In the genomic region with DNA sequence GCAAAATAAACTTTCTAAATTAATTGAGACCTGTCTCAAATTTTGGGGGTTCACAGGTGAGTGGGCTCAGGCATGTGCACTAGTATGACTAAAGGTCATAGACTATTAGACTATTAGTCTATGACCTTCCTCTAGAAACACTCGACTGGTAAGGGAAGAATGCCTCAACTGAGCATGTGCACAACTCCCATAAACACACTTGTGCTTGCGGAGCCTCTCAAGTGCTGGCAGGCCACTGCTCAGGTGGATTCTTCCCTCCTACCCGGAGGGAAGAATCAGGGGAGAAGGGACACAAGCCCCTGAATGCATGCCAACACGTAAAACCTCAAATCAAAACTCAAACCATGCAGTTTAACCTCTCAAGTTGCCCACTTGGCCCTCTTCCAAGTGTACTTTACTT, we compare ENCODE assay signal across 18 cellular contexts.
A peak's percentile ranks its signal among the peaks of the same experiment; 100 is the strongest.
DNase-seq lines count a peak whose midpoint lies in the region; ATAC-seq and TF ChIP-seq lines count a peak whose summit lies in the region.
"Had no signal": no experiment of that assay in that cellular context is flagged by ENCODE, and none has a peak within 500 bp of the region (broad histone marks: within the 10 kb centered on the region; RNA-seq: fewer than 3 reads in every experiment).

No MANE protein-coding gene starts in this region.

- H3K9me2 ChIP-seq in SU-DHL-6 (replicated peaks; ENCODE audit: insufficient read depth, low read length), result no peaks in the 10 kb centered on the region

- no peak overlapping the region for H2AFZ ChIP-seq in SU-DHL-6 (ENCODE audit: low read depth, low read length, severe bottlenecking)

- H3K79me2 ChIP-seq in SU-DHL-6 (ENCODE audit: insufficient read depth, low read length), result peaks cover 99% of the 10 kb centered on the region

- intact Hi-C loops in thyroid gland (cut with DNase I), result no loop called here

- H3K36me3 ChIP-seq in SU-DHL-6 (ENCODE audit: low read length), result peaks cover 29% of the 10 kb centered on the region
- H3K36me3 ChIP-seq in thyroid gland, result no peaks in the 10 kb centered on the region
- H3K36me3 ChIP-seq: MG63 had no signal

- no peak for ATAC-seq in HG03139 (IDR thresholded peaks at IDR 0.05; ENCODE audit: unreplicated experiment)
- ATAC-seq in GM18502 (IDR thresholded peaks at IDR 0.05; ENCODE audit: poor library complexity, unreplicated experiment), result no peak
- no peak for ATAC-seq in GM19324 (IDR thresholded peaks at IDR 0.05; ENCODE audit: low FRiP score, unreplicated experiment)
- ATAC-seq: Right ventricle myocardium inferior had no signal

- H3K9me3 ChIP-seq in SU-DHL-6 (ENCODE audit: insufficient read depth, low read length) (peaks cover 12% of the 10 kb centered on the region; the same call in 1 of the 2 replicates), thyroid gland (no peaks in the 10 kb centered on the region)
- H3K9me3 ChIP-seq: MG63 had no signal

- no peaks in the 10 kb centered on the region for H3K27me3 ChIP-seq in SU-DHL-6 (ENCODE audit: low read length)
- H3K27me3 ChIP-seq in thyroid gland, result no peaks in the 10 kb centered on the region
- H3K27me3 ChIP-seq: MG63 had no signal

- H3K4me2 ChIP-seq in SU-DHL-6 (ENCODE audit: low read depth, low read length, poor library complexity, severe bottlenecking), result peak overlapping the region; percentile 83
- H3K4me2 ChIP-seq: KMS-11 had no signal

- WGBS in thyroid gland, 2 donors, result 11 to 24% methylated on average over 4 of the region's 4 CpGs

- no peaks in the 10 kb centered on the region for H4K20me1 ChIP-seq in SU-DHL-6 (ENCODE audit: low read depth, low read length)

- H3K27ac ChIP-seq in SU-DHL-6 (ENCODE audit: low read depth, low read length), result peak overlapping the region; percentile 44
- H3K27ac ChIP-seq in thyroid gland, result peak overlapping the region; percentile 58 to 77 (median 63)
- H3K27ac ChIP-seq: KMS-11, SK-N-MC had no signal

- peaks cover 5 to 30% of the 10 kb centered on the region in 2 donors for H3K4me1 ChIP-seq in thyroid gland

- H3K4me3 ChIP-seq in SU-DHL-6 (ENCODE audit: insufficient read depth, low read length, poor library complexity, severe bottlenecking), result no peak overlapping the region
- no peak overlapping the region for H3K4me3 ChIP-seq in thyroid gland (replicated peaks in 1 of 3)
- H3K4me3 ChIP-seq: MG63, SK-N-MC had no signal

- TF ChIP-seq POLR2A in thyroid gland (IDR thresholded peaks at IDR 0.05), result no peak

- peaks cover 11% of the 10 kb centered on the region; the same call in 1 of the 2 replicates for H3F3A ChIP-seq in SU-DHL-6 (ENCODE audit: insufficient read depth)

- DNase-seq in NCI-H2029 treated with DMSO at 0.1 percent for 48 hours (lab: John Stamatoyannopoulos, UW) (peak; percentile 3), NCI-H2029 (lab: John Stamatoyannopoulos, UW) (no peak), left kidney (ENCODE audit: low read depth, low spot score) (peak; percentile 9), thyroid gland (peak; percentile 87 to 89)
- DNase-seq: COR-L47, GDM1, HFFc6, MG63, NCI-H2081 treated with DMSO at 0.1 percent for 48 hours, NCI-H345, NCI-H69 had no signal

- no peak for TF ChIP-seq CTCF in SU-DHL-6 (IDR thresholded peaks at IDR 0.05; ENCODE audit: insufficient read depth, low read length, poor library complexity, severe bottlenecking)
- TF ChIP-seq CTCF in thyroid gland (IDR thresholded peaks at IDR 0.05), result no peak

- 0 out of 2 replicates have a peak overlapping the region, but pooled peaks have one; percentile 21 for H3K9ac ChIP-seq in SU-DHL-6 (ENCODE audit: low read length)
- H3K9ac ChIP-seq: KMS-11 had no signal
